Comparison of ENCODE assay signal across 26 cellular contexts in genomic region chr6:45675634-45676033, GRCh38.
DNase-seq lines count a peak whose midpoint lies in the region; ATAC-seq and TF ChIP-seq lines count a peak whose summit lies in the region.
"Had no signal": no experiment of that assay in that cellular context is flagged by ENCODE, and none has a peak within 500 bp of the region (broad histone marks: within the 10 kb centered on the region; RNA-seq: fewer than 3 reads in every experiment).

No MANE protein-coding gene starts in this region.

- no peak overlapping the region for H3K27ac Mint-ChIP-seq in progenitor cell of endocrine pancreas
- H3K27ac Mint-ChIP-seq: CD14-positive monocyte; T-helper 2 cell treated with Interferon-gamma antibody and Interleukin-4, amounts not matched to agents 5 μg/mL and 100 μg/mL, for 36 hours had no signal

- peak overlapping the region; percentile 32 for H3K4me3 ChIP-seq in iPS-18a (ENCODE audit: low read length)
- no peak overlapping the region for H3K4me3 ChIP-seq in testis
- H3K4me3 ChIP-seq: cardiac muscle cell, colonic mucosa, PC-9, upper lobe of right lung had no signal

- intact Hi-C loops in testis (cut with DNase I; ENCODE audit: low total_unique reads) = no loop called here

- H3K4me1 ChIP-seq in iPS-18a (ENCODE audit: control insufficient read depth, low read depth, low read length) (no peaks in the 10 kb centered on the region), testis (no peaks in the 10 kb centered on the region)
- H3K4me1 ChIP-seq: colonic mucosa had no signal

- H3K36me3 Mint-ChIP-seq in progenitor cell of endocrine pancreas (ENCODE audit: insufficient read depth) = no peaks in the 10 kb centered on the region
- H3K36me3 Mint-ChIP-seq: CD14-positive monocyte, natural killer cell had no signal

- TF ChIP-seq POLR2A in testis (IDR thresholded peaks at IDR 0.05) = no peak

- H3K36me3 ChIP-seq in iPS-18a (ENCODE audit: control insufficient read depth, low read depth, low read length) (no peaks in the 10 kb centered on the region), testis (ENCODE audit: low read depth, missing control alignments) (no peaks in the 10 kb centered on the region)
- H3K36me3 ChIP-seq: cardiac muscle cell, colonic mucosa, upper lobe of right lung had no signal

- H3K27me3 ChIP-seq in iPS-18a (ENCODE audit: control insufficient read depth, insufficient read depth, low read length) = no peaks in the 10 kb centered on the region
- H3K27me3 ChIP-seq in testis = no peaks in the 10 kb centered on the region
- H3K27me3 ChIP-seq: cardiac muscle cell, colonic mucosa, upper lobe of right lung had no signal

- no peak overlapping the region for H3K9ac ChIP-seq in iPS-18a (ENCODE audit: low read length)

- peak overlapping the region; percentile 72 for H3K4me3 Mint-ChIP-seq in progenitor cell of endocrine pancreas (ENCODE audit: low read depth)
- H3K4me3 Mint-ChIP-seq: CD14-positive monocyte, natural killer cell had no signal

- H3K9me3 ChIP-seq in iPS-18a (ENCODE audit: control insufficient read depth, low read depth, low read length) (no peaks in the 10 kb centered on the region), testis (no peaks in the 10 kb centered on the region)
- H3K9me3 ChIP-seq: colonic mucosa, upper lobe of right lung had no signal

- no peaks in the 10 kb centered on the region for H3K27me3 Mint-ChIP-seq in progenitor cell of endocrine pancreas

- DNase-seq in GM10266 (ENCODE audit: extremely low spot score) (peak; percentile 2), progenitor cell of endocrine pancreas (ENCODE audit: low spot score, unreplicated experiment) (no peak), superior temporal gyrus (ENCODE audit: extremely low spot score) (no peak), testis (no peak)
- DNase-seq: activated CD4-positive, alpha-beta T cell treated with anti-CD3 and anti-CD28 coated beads for 4 hours; activated gamma-delta T cell treated with Interleukin-2 at 50 U/mL for 16 hours; activated T-cell treated with anti-CD3 and anti-CD28 coated beads, Interleukin-2, amount 50 U/mL, for 1 hour; effector CD8-positive, alpha-beta T cell; erythroblast; KG1; kidney; MM.1S; natural killer cell; NCI-H2029 treated with DMSO at 0.1 percent for 48 hours; NCI-H2227 treated with DMSO at 0.1 percent for 48 hours; Right ventricle myocardium superior; stimulated activated CD4-positive, alpha-beta T cell treated with anti-CD3 and anti-CD28 coated beads, Interleukin-4, amount 100 ng/mL, for 24 hours; upper lobe of right lung had no signal

- TF ChIP-seq CTCF in GM10266 (IDR thresholded peaks at IDR 0.05; ENCODE audit: control insufficient read depth, insufficient read depth, low read depth, missing control alignments) (no peak), VCaP (conservative IDR thresholded peaks at IDR 0.05) (no peak), progenitor cell of endocrine pancreas (IDR thresholded peaks at IDR 0.05; ENCODE audit: unreplicated experiment) (no peak), testis (IDR thresholded peaks at IDR 0.05) (no peak)

- peaks cover 4% of the 10 kb centered on the region for H3K4me1 Mint-ChIP-seq in progenitor cell of endocrine pancreas (ENCODE audit: low read depth)

- peak overlapping the region; percentile 88; the same call in 1 of the 2 replicates for H3K27ac ChIP-seq in VCaP
- H3K27ac ChIP-seq in iPS-18a (ENCODE audit: low read length) = no peak overlapping the region
- no peak overlapping the region for H3K27ac ChIP-seq in testis
- H3K27ac ChIP-seq: cardiac muscle cell, colonic mucosa, PC-9, upper lobe of right lung had no signal

- 89 to 93% methylated on average over 9 to 11 of the region's 11 CpGs for WGBS in testis, 2 donors

- H3K9me3 Mint-ChIP-seq in progenitor cell of endocrine pancreas (ENCODE audit: low read depth) = no peaks in the 10 kb centered on the region
- H3K9me3 Mint-ChIP-seq: natural killer cell had no signal

- ATAC-seq in HG02798 (IDR thresholded peaks at IDR 0.05; ENCODE audit: poor library complexity, unreplicated experiment) = no peak
- ATAC-seq: natural killer cell, upper lobe of right lung had no signal
